In genomic region chr2:199811360-199811759, GRCh38 we compare ENCODE assay signal across 2 cellular contexts.
TF ChIP-seq lines count a peak whose summit lies in the region.

No MANE protein-coding gene starts in this region.

TF ChIP-seq in GM23338, 12 proteins besides CTCF, POLR2A, EP300 and RAD21:
- TF ChIP-seq ZNF462 (CRISPR knock-in tag; IDR thresholded peaks at IDR 0.05) (peak; percentile 66), NANOG (IDR thresholded peaks at IDR 0.05; ENCODE audit: borderline replicate concordance) (no peak)

TF ChIP-seq in WTC11, 78 proteins besides CTCF, POLR2A, EP300 and RAD21 (continued from another document):
- TF ChIP-seq USF1 (CRISPR knock-in tag; IDR thresholded peaks at IDR 0.05) (no peak), ZNF423 (CRISPR knock-in tag; IDR thresholded peaks at IDR 0.05) (no peak), PRRX2 (CRISPR knock-in tag; IDR thresholded peaks at IDR 0.05) (no peak), SMAD4 (CRISPR knock-in tag; IDR thresholded peaks at IDR 0.05) (no peak), SMAD3 (CRISPR knock-in tag; IDR thresholded peaks at IDR 0.05; ENCODE audit: borderline replicate concordance) (no peak)
- TF ChIP-seq, protein P1, sequence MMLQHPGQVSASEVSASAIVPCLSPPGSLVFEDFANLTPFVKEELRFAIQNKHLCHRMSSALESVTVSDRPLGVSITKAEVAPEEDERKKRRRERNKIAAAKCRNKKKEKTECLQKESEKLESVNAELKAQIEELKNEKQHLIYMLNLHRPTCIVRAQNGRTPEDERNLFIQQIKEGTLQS (CRISPR knock-in tag; conservative IDR thresholded peaks at IDR 0.05): no peak
